ENCODE assay signal across 33 cellular contexts in the genomic region with DNA sequence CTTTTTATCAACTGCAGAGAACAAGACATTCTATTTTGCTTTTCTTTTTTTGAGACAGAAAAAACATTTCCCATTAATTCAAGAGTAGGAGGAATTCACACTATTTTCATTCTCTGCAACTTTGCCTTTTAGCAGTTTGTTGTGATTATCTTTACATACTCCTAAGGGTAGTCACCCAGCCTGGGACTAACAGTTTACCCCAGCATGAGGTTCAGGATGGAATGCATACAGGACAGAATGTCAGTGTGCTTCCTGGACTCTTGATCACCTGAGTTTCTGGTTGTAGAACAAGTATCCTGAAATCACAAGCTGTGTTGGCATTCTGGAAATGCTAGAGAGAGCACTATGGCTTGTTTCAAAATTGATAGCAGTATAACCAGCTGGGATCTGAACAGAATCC.
"Had no signal": no experiment of that assay in that cellular context is flagged by ENCODE, and none has a peak within 500 bp of the region (broad histone marks: within the 10 kb centered on the region; RNA-seq: fewer than 3 reads in every experiment).

No MANE protein-coding gene starts in this region.

- DNase-seq: activated CD4-positive, alpha-beta memory T cell treated with anti-CD3 and anti-CD28 coated beads, Interleukin-2, amount 10 ng/mL, durations not matched to agents 7 days and 5 days; activated CD4-positive, alpha-beta T cell treated with anti-CD3 and anti-CD28 coated beads for 1 hour; activated CD4-positive, alpha-beta T cell treated with anti-CD3 and anti-CD28 coated beads for 36 hours; activated CD4-positive, alpha-beta T cell treated with anti-CD3 and anti-CD28 coated beads for 48 hours; activated CD4-positive, alpha-beta T cell treated with anti-CD3 and anti-CD28 coated beads, Interleukin-2, amount 10 ng/mL, durations not matched to agents 7 days and 5 days; activated CD4-positive, alpha-beta T cell treated with anti-CD3 and anti-CD28 coated beads, Interleukin-2, amount 50 U/mL, for 48 hours; activated CD4-positive, CD25-positive, alpha-beta regulatory T cell; activated CD8-positive, alpha-beta memory T cell treated with anti-CD3 and anti-CD28 coated beads for 24 hours; activated CD8-positive, alpha-beta memory T cell treated with anti-CD3 and anti-CD28 coated beads, Interleukin-2, amount 10 ng/mL, durations not matched to agents 7 days and 5 days; activated CD8-positive, alpha-beta memory T cell treated with anti-CD3 and anti-CD28 coated beads, Interleukin-2, amount 50 U/mL, for 48 hours; activated CD8-positive, alpha-beta T cell treated with anti-CD3 and anti-CD28 coated beads, Interleukin-2, amount 10 ng/mL, durations not matched to agents 7 days and 5 days; activated effector memory CD4-positive, alpha-beta T cell treated with anti-CD3 and anti-CD28 coated beads, Interleukin-2, amount 50 U/mL, for 16 hours; activated gamma-delta T cell treated with Interleukin-2 at 50 U/mL for 16 hours; activated naive CD4-positive, alpha-beta T cell; activated naive CD4-positive, alpha-beta T cell treated with anti-CD3 and anti-CD28 coated beads for 36 hours; activated naive CD4-positive, alpha-beta T cell treated with anti-CD3 and anti-CD28 coated beads, Interleukin-2, amount 50 U/mL, for 16 hours; activated naive CD8-positive, alpha-beta T cell treated with anti-CD3 and anti-CD28 coated beads for 36 hours; activated T-cell treated with anti-CD3 and anti-CD28 coated beads, Interleukin-2, amount 50 U/mL, for 24 hours; activated T-cell treated with anti-CD3 and anti-CD28 coated beads, Interleukin-2, amount 50 U/mL, for 48 hours; adrenal gland; amniotic stem cell; aorta; body of pancreas; brain microvascular endothelial cell; central memory CD4-positive, alpha-beta T cell; T-helper 2 cell; T-helper 9 cell had no signal

- H3K4me1 ChIP-seq: adrenal gland, body of pancreas, breast epithelium had no signal

- H3K4me1 Mint-ChIP-seq: activated CD4-positive, alpha-beta memory T cell treated with anti-CD3 and anti-CD28 coated beads, Interleukin-2, amount 10 ng/mL, durations not matched to agents 7 days and 5 days; activated CD4-positive, alpha-beta T cell treated with anti-CD3 and anti-CD28 coated beads for 36 hours; activated CD4-positive, alpha-beta T cell treated with anti-CD3 and anti-CD28 coated beads, Interleukin-2, amount 10 ng/mL, durations not matched to agents 7 days and 5 days; activated CD8-positive, alpha-beta memory T cell treated with anti-CD3 and anti-CD28 coated beads, Interleukin-2, amount 10 ng/mL, durations not matched to agents 7 days and 5 days; activated naive CD8-positive, alpha-beta T cell treated with anti-CD3 and anti-CD28 coated beads for 36 hours had no signal

- H3K27me3 Mint-ChIP-seq: activated CD4-positive, alpha-beta memory T cell treated with anti-CD3 and anti-CD28 coated beads, Interleukin-2, amount 10 ng/mL, durations not matched to agents 7 days and 5 days; activated CD4-positive, alpha-beta T cell treated with anti-CD3 and anti-CD28 coated beads for 36 hours; activated CD4-positive, alpha-beta T cell treated with anti-CD3 and anti-CD28 coated beads, Interleukin-2, amount 10 ng/mL, durations not matched to agents 7 days and 5 days; activated CD8-positive, alpha-beta memory T cell treated with anti-CD3 and anti-CD28 coated beads, Interleukin-2, amount 10 ng/mL, durations not matched to agents 7 days and 5 days; activated naive CD8-positive, alpha-beta T cell treated with anti-CD3 and anti-CD28 coated beads for 36 hours; activated T-cell treated with anti-CD3 and anti-CD28 coated beads, Interleukin-2, amount 50 U/mL, for 24 hours had no signal

- H3K4me3 ChIP-seq: adrenal gland, body of pancreas, breast epithelium had no signal

- H3K27ac Mint-ChIP-seq: activated CD4-positive, alpha-beta memory T cell treated with anti-CD3 and anti-CD28 coated beads, Interleukin-2, amount 10 ng/mL, durations not matched to agents 7 days and 5 days; activated CD4-positive, alpha-beta T cell treated with anti-CD3 and anti-CD28 coated beads for 36 hours; activated CD4-positive, alpha-beta T cell treated with anti-CD3 and anti-CD28 coated beads, Interleukin-2, amount 10 ng/mL, durations not matched to agents 7 days and 5 days; activated CD8-positive, alpha-beta memory T cell treated with anti-CD3 and anti-CD28 coated beads, Interleukin-2, amount 10 ng/mL, durations not matched to agents 7 days and 5 days; activated CD8-positive, alpha-beta T cell treated with anti-CD3 and anti-CD28 coated beads, Interleukin-2, amount 10 ng/mL, durations not matched to agents 7 days and 5 days; activated naive CD4-positive, alpha-beta T cell treated with anti-CD3 and anti-CD28 coated beads for 36 hours; activated naive CD4-positive, alpha-beta T cell treated with anti-CD3 and anti-CD28 coated beads, Interleukin-2, amount 50 U/mL, for 72 hours; activated naive CD8-positive, alpha-beta T cell treated with anti-CD3 and anti-CD28 coated beads for 36 hours; activated T-cell treated with anti-CD3 and anti-CD28 coated beads, Interleukin-2, amount 50 U/mL, for 24 hours; T-helper 1 cell treated with Interleukin-12 subunit alpha and Interleukin-12 subunit beta and Interleukin-4 antibody, amounts not matched to agents 30 μg/mL and 1 μg/mL, for 36 hours; T-helper 2 cell treated with Interferon-gamma antibody and Interleukin-4, amounts not matched to agents 5 μg/mL and 100 μg/mL, for 36 hours had no signal

- H3K4me3 Mint-ChIP-seq: activated CD4-positive, alpha-beta memory T cell treated with anti-CD3 and anti-CD28 coated beads, Interleukin-2, amount 10 ng/mL, durations not matched to agents 7 days and 5 days; activated CD4-positive, alpha-beta T cell treated with anti-CD3 and anti-CD28 coated beads for 36 hours; activated CD4-positive, alpha-beta T cell treated with anti-CD3 and anti-CD28 coated beads, Interleukin-2, amount 10 ng/mL, durations not matched to agents 7 days and 5 days; activated CD8-positive, alpha-beta memory T cell treated with anti-CD3 and anti-CD28 coated beads, Interleukin-2, amount 10 ng/mL, durations not matched to agents 7 days and 5 days; activated CD8-positive, alpha-beta T cell treated with anti-CD3 and anti-CD28 coated beads, Interleukin-2, amount 10 ng/mL, durations not matched to agents 7 days and 5 days; activated naive CD4-positive, alpha-beta T cell treated with anti-CD3 and anti-CD28 coated beads for 36 hours; activated naive CD8-positive, alpha-beta T cell treated with anti-CD3 and anti-CD28 coated beads for 36 hours; activated T-cell treated with anti-CD3 and anti-CD28 coated beads, Interleukin-2, amount 50 U/mL, for 24 hours; T-helper 1 cell treated with Interleukin-12 subunit alpha and Interleukin-12 subunit beta and Interleukin-4 antibody, amounts not matched to agents 30 μg/mL and 1 μg/mL, for 36 hours; T-helper 2 cell treated with Interferon-gamma antibody and Interleukin-4, amounts not matched to agents 5 μg/mL and 100 μg/mL, for 36 hours had no signal

- H3K36me3 ChIP-seq: adrenal gland, brain microvascular endothelial cell, breast epithelium had no signal

- H3K9me3 ChIP-seq: adrenal gland, body of pancreas, breast epithelium had no signal

- H3K9me3 Mint-ChIP-seq: activated CD4-positive, alpha-beta memory T cell treated with anti-CD3 and anti-CD28 coated beads, Interleukin-2, amount 10 ng/mL, durations not matched to agents 7 days and 5 days; activated CD4-positive, alpha-beta T cell treated with anti-CD3 and anti-CD28 coated beads, Interleukin-2, amount 10 ng/mL, durations not matched to agents 7 days and 5 days; activated naive CD4-positive, alpha-beta T cell treated with anti-CD3 and anti-CD28 coated beads for 36 hours; T-helper 1 cell treated with Interleukin-12 subunit alpha and Interleukin-12 subunit beta and Interleukin-4 antibody, amounts not matched to agents 30 μg/mL and 1 μg/mL, for 36 hours; T-helper 2 cell treated with Interferon-gamma antibody and Interleukin-4, amounts not matched to agents 5 μg/mL and 100 μg/mL, for 36 hours had no signal

- ATAC-seq: activated CD4-positive, alpha-beta T cell treated with anti-CD3 and anti-CD28 coated beads for 36 hours; activated CD4-positive, CD25-positive, alpha-beta regulatory T cell treated with anti-CD3 and anti-CD28 coated beads, Interleukin-2, amount 50 U/mL, for 24 hours; activated CD8-positive, alpha-beta memory T cell treated with anti-CD3 and anti-CD28 coated beads, Interleukin-2, amount 10 ng/mL, durations not matched to agents 7 days and 5 days; activated CD8-positive, alpha-beta T cell treated with anti-CD3 and anti-CD28 coated beads, Interleukin-2, amount 10 ng/mL, durations not matched to agents 7 days and 5 days; activated naive CD4-positive, alpha-beta T cell treated with anti-CD3 and anti-CD28 coated beads, Interleukin-2, amount 50 U/mL, for 72 hours; body of pancreas had no signal

- H3K27ac ChIP-seq: adrenal gland, body of pancreas, brain microvascular endothelial cell, breast epithelium, VCaP had no signal

- H3K27me3 ChIP-seq: adrenal gland, body of pancreas, brain microvascular endothelial cell, breast epithelium had no signal

- H3K36me3 Mint-ChIP-seq: activated CD8-positive, alpha-beta memory T cell treated with anti-CD3 and anti-CD28 coated beads, Interleukin-2, amount 10 ng/mL, durations not matched to agents 7 days and 5 days; activated naive CD4-positive, alpha-beta T cell treated with anti-CD3 and anti-CD28 coated beads, Interleukin-2, amount 50 U/mL, for 72 hours; activated naive CD8-positive, alpha-beta T cell treated with anti-CD3 and anti-CD28 coated beads for 36 hours had no signal
